Comparison of ENCODE assay signal across 15 cellular contexts in genomic region chr17:57068222-57068658, GRCh38. TPM values are rescaled to one million over a fixed set of nuclear protein-coding genes. Genes with fewer than 3 reads are reported as not detected.
A peak's percentile ranks its signal among the peaks of the same experiment; 100 is the strongest.
DNase-seq lines count a peak whose midpoint lies in the region; ATAC-seq, FAIRE-seq and TF ChIP-seq lines count a peak whose summit lies in the region.
"Had no signal": no experiment of that assay in that cellular context is flagged by ENCODE, and none has a peak within 500 bp of the region (broad histone marks: within the 10 kb centered on the region; RNA-seq: fewer than 3 reads in every experiment).

No MANE protein-coding gene starts in this region.

- H3K9me3 ChIP-seq in RWPE2 (ENCODE audit: severe bottlenecking) (no peaks in the 10 kb centered on the region), keratinocyte (ENCODE audit: control insufficient read depth, low read depth, low read length) (no peaks in the 10 kb centered on the region), upper lobe of left lung (no peaks in the 10 kb centered on the region)
- H3K9me3 ChIP-seq: body of pancreas, gastroesophageal sphincter, neutrophil had no signal

- WGBS in upper lobe of left lung, 2 donors = 22 to 29% methylated on average over 4 of the region's 4 CpGs

- POLR2A ChIA-PET in activated CD8-positive, alpha-beta T cell treated with anti-CD3 and anti-CD28 coated beads for 36 hours (lab: Charles Lee) = interaction anchor here (0.6 kb wide), 2 partner anchors 52 to 107 kb away, joined by 3 read pairs; partner anchors contain the start of gene COIL
- POLR2A ChIA-PET in activated CD8-positive, alpha-beta T cell treated with anti-CD3 and anti-CD28 coated beads, Interleukin-2, amount 10 ng/mL, durations not matched to agents 7 days and 5 days (lab: Charles Lee) = no interaction called here

- no peak for TF ChIP-seq POLR2A in upper lobe of left lung (IDR thresholded peaks at IDR 0.05)

- H3K9me1 ChIP-seq in keratinocyte (ENCODE audit: control insufficient read depth, extremely low read depth, insufficient read depth, low read length) = no peaks in the 10 kb centered on the region

- H3K27me3 Mint-ChIP-seq in activated CD8-positive, alpha-beta T cell treated with anti-CD3 and anti-CD28 coated beads for 36 hours = peaks cover 2% of the 10 kb centered on the region
- peaks cover 28% of the 10 kb centered on the region for H3K27me3 Mint-ChIP-seq in activated CD8-positive, alpha-beta T cell treated with anti-CD3 and anti-CD28 coated beads, Interleukin-2, amount 10 ng/mL, durations not matched to agents 7 days and 5 days (ENCODE audit: low read depth)

- no peak overlapping the region for H3K27ac Mint-ChIP-seq in activated CD8-positive, alpha-beta T cell treated with anti-CD3 and anti-CD28 coated beads for 36 hours
- no peak overlapping the region for H3K27ac Mint-ChIP-seq in activated CD8-positive, alpha-beta T cell treated with anti-CD3 and anti-CD28 coated beads, Interleukin-2, amount 10 ng/mL, durations not matched to agents 7 days and 5 days

- CTCF ChIA-PET in activated CD8-positive, alpha-beta T cell treated with anti-CD3 and anti-CD28 coated beads for 36 hours (lab: Charles Lee) = no interaction called here
- CTCF ChIA-PET in activated CD8-positive, alpha-beta T cell treated with anti-CD3 and anti-CD28 coated beads, Interleukin-2, amount 10 ng/mL, durations not matched to agents 7 days and 5 days (lab: Charles Lee) = no interaction called here

- no peak overlapping the region for H3K4me3 Mint-ChIP-seq in activated CD8-positive, alpha-beta T cell treated with anti-CD3 and anti-CD28 coated beads for 36 hours
- no peak overlapping the region for H3K4me3 Mint-ChIP-seq in activated CD8-positive, alpha-beta T cell treated with anti-CD3 and anti-CD28 coated beads, Interleukin-2, amount 10 ng/mL, durations not matched to agents 7 days and 5 days

- H3K27me3 ChIP-seq in RWPE2 (ENCODE audit: insufficient read depth, poor library complexity, severe bottlenecking) (no peaks in the 10 kb centered on the region), keratinocyte (ENCODE audit: control insufficient read depth, extremely low read depth, insufficient read depth, low read length) (no peaks in the 10 kb centered on the region), upper lobe of left lung (no peaks in the 10 kb centered on the region)
- H3K27me3 ChIP-seq: body of pancreas, gastroesophageal sphincter had no signal

- no peak overlapping the region for H3K9ac ChIP-seq in keratinocyte (ENCODE audit: control insufficient read depth, extremely low read depth, insufficient read depth, low read length)

- no peaks in the 10 kb centered on the region for H4K20me1 ChIP-seq in keratinocyte (ENCODE audit: control insufficient read depth, extremely low read depth, insufficient read depth, low read length)

- no peak overlapping the region for H3K4me3 ChIP-seq in RWPE2 (ENCODE audit: severe bottlenecking)
- H3K4me3 ChIP-seq in keratinocyte (ENCODE audit: control insufficient read depth in 2 of 3, extremely low read depth in 1 of 3, insufficient read depth in 2 of 3, low read depth in 1 of 3, low read length in 3 of 3) = no peak overlapping the region
- H3K4me3 ChIP-seq in upper lobe of left lung = no peak overlapping the region
- H3K4me3 ChIP-seq: body of pancreas, gastroesophageal sphincter had no signal

- TF ChIP-seq CTCF in activated CD8-positive, alpha-beta T cell treated with anti-CD3 and anti-CD28 coated beads for 36 hours (IDR thresholded peaks at IDR 0.05) = no peak
- TF ChIP-seq CTCF in RWPE2 (IDR thresholded peaks at IDR 0.05; ENCODE audit: poor library complexity, severe bottlenecking) (no peak), keratinocyte (optimal IDR thresholded peaks at IDR 0.05 in 1 of 3, IDR thresholded peaks at IDR 0.05 in 1 of 3, conservative IDR thresholded peaks at IDR 0.05 in 1 of 3; ENCODE audit: extremely low read depth in 1 of 3, insufficient read depth in 2 of 3, low read length in 3 of 3) (no peak), upper lobe of left lung (IDR thresholded peaks at IDR 0.05) (no peak)

- H3K36me3 ChIP-seq in RWPE2 (ENCODE audit: low read depth) (no peaks in the 10 kb centered on the region), keratinocyte (ENCODE audit: control insufficient read depth in 2 of 2, extremely low read depth in 1 of 2, insufficient read depth in 2 of 2, low read length in 2 of 2) (no peaks in the 10 kb centered on the region), upper lobe of left lung (no peaks in the 10 kb centered on the region)
- H3K36me3 ChIP-seq: gastroesophageal sphincter, neutrophil had no signal

- H3K4me2 ChIP-seq in keratinocyte (ENCODE audit: control insufficient read depth, extremely low read depth, insufficient read depth, low read depth, low read length) = peak overlapping the region; percentile 14

- H3K27ac ChIP-seq in RWPE2 (ENCODE audit: poor library complexity, severe bottlenecking) (no peak overlapping the region), keratinocyte (ENCODE audit: control insufficient read depth, insufficient read depth, low read length) (no peak overlapping the region), upper lobe of left lung (no peak overlapping the region), substantia nigra (ENCODE audit: low read depth, low read length, poor library complexity, severe bottlenecking) (no peak overlapping the region)
- H3K27ac ChIP-seq: body of pancreas, gastroesophageal sphincter, neutrophil had no signal

- H3K36me3 Mint-ChIP-seq in activated CD8-positive, alpha-beta T cell treated with anti-CD3 and anti-CD28 coated beads for 36 hours (ENCODE audit: low read depth) = no peaks in the 10 kb centered on the region
- no peaks in the 10 kb centered on the region for H3K36me3 Mint-ChIP-seq in activated CD8-positive, alpha-beta T cell treated with anti-CD3 and anti-CD28 coated beads, Interleukin-2, amount 10 ng/mL, durations not matched to agents 7 days and 5 days (ENCODE audit: low read depth)

- no peaks in the 10 kb centered on the region for H3K9me3 Mint-ChIP-seq in activated CD8-positive, alpha-beta T cell treated with anti-CD3 and anti-CD28 coated beads for 36 hours
- H3K9me3 Mint-ChIP-seq in activated CD8-positive, alpha-beta T cell treated with anti-CD3 and anti-CD28 coated beads, Interleukin-2, amount 10 ng/mL, durations not matched to agents 7 days and 5 days (ENCODE audit: insufficient read depth) = no peaks in the 10 kb centered on the region

- TF ChIP-seq EP300 in upper lobe of left lung (IDR thresholded peaks at IDR 0.05) = no peak

- peak overlapping the region; percentile 73 for H2AFZ ChIP-seq in keratinocyte (ENCODE audit: control insufficient read depth, low read length)

- dilution Hi-C loops in keratinocyte (cut with MboI; ENCODE audit: extremely low pct_ligation_motif_present, low sequenced_read_pairs) = no loop called here

- H3K79me2 ChIP-seq in keratinocyte (ENCODE audit: control insufficient read depth, insufficient read depth, low read length) = no peaks in the 10 kb centered on the region

- peak; percentile 31 for DNase-seq in activated CD8-positive, alpha-beta T cell treated with anti-CD3 and anti-CD28 coated beads for 36 hours
- DNase-seq in activated CD8-positive, alpha-beta T cell treated with anti-CD3 and anti-CD28 coated beads, Interleukin-2, amount 10 ng/mL, durations not matched to agents 7 days and 5 days = no peak
- DNase-seq in RWPE2 (ENCODE audit: low spot score) (no peak), keratinocyte (ENCODE audit: low read depth, low spot score) (no peak), upper lobe of left lung (peak in 1 of 2 donors; percentile 43), substantia nigra (lab: John Stamatoyannopoulos, UW) (no peak)
- DNase-seq: activated CD4-positive, alpha-beta T cell treated with anti-CD3 and anti-CD28 coated beads, Interleukin-2, amount 50 U/mL, for 4 hours; activated gamma-delta T cell; body of pancreas; COR-L47 had no signal

- intact Hi-C loops in activated CD8-positive, alpha-beta T cell treated with anti-CD3 and anti-CD28 coated beads for 36 hours (cut with micrococcal nuclease) = no loop called here

- no peaks in the 10 kb centered on the region for H3K4me1 Mint-ChIP-seq in activated CD8-positive, alpha-beta T cell treated with anti-CD3 and anti-CD28 coated beads for 36 hours (ENCODE audit: low read depth)
- H3K4me1 Mint-ChIP-seq in activated CD8-positive, alpha-beta T cell treated with anti-CD3 and anti-CD28 coated beads, Interleukin-2, amount 10 ng/mL, durations not matched to agents 7 days and 5 days (ENCODE audit: low read depth) = no peaks in the 10 kb centered on the region

- ATAC-seq in activated CD8-positive, alpha-beta T cell treated with anti-CD3 and anti-CD28 coated beads for 36 hours = peak; percentile 27
- ATAC-seq in activated CD8-positive, alpha-beta T cell treated with anti-CD3 and anti-CD28 coated beads, Interleukin-2, amount 10 ng/mL, durations not matched to agents 7 days and 5 days = no peak
- ATAC-seq in RWPE2 (ENCODE audit: low read depth) (peak; percentile 88), upper lobe of left lung (ENCODE audit: low FRiP score in 2 of 2) (peak; percentile 26 to 67), HG03520 (IDR thresholded peaks at IDR 0.05; ENCODE audit: unreplicated experiment) (no peak), GM21447 (IDR thresholded peaks at IDR 0.05; ENCODE audit: unreplicated experiment) (no peak)
- ATAC-seq: body of pancreas, gastroesophageal sphincter had no signal

- H3K4me1 ChIP-seq in RWPE2 (ENCODE audit: insufficient read depth, poor library complexity, severe bottlenecking) (no peaks in the 10 kb centered on the region), keratinocyte (ENCODE audit: control insufficient read depth, extremely low read depth, insufficient read depth, low read length) (peaks cover 4% of the 10 kb centered on the region), upper lobe of left lung (no peaks in the 10 kb centered on the region)
- H3K4me1 ChIP-seq: body of pancreas had no signal

- FAIRE-seq in keratinocyte (lab: Jason Lieb, UNC) = no peak
- FAIRE-seq: RCC 7860 had no signal

RNA-seq across cellular contexts. Expression of gene AKAP1, which starts 16.8 kb away (rescaled TPM):
- 10 to 100 TPM; 27.3 to 28.6 TPM for total RNA-seq in activated CD8-positive, alpha-beta T cell treated with anti-CD3 and anti-CD28 coated beads for 36 hours
- total RNA-seq in activated CD8-positive, alpha-beta T cell treated with anti-CD3 and anti-CD28 coated beads, Interleukin-2, amount 10 ng/mL, durations not matched to agents 7 days and 5 days = 10 to 100 TPM; 30.0 to 33.6 TPM
- polyA plus RNA-seq in keratinocyte = 24.1 to 39.5 TPM (median 31.3 TPM) in 3 replicates
- 33.6 TPM for polyA plus RNA-seq in keratinocyte (2011; ENCODE audit: low read depth)
- 16.5 and 16.6 TPM in 2 replicates for polyA plus RNA-seq in keratinocyte (2011; cell fraction: cytosol; rRNA removed)
- polyA plus RNA-seq in keratinocyte (2011; cell fraction: nucleus; rRNA removed) = 106 and 125 TPM in 2 replicates
- 15.7 and 21.0 TPM in 2 replicates for polyA plus RNA-seq in keratinocyte (2012; ENCODE audit: low replicate concordance)
- 65.2 to 105 TPM (median 75.1 TPM) in 3 replicates for polyA minus RNA-seq in keratinocyte
- 49.1 TPM for polyA minus RNA-seq in keratinocyte (2011; cell fraction: cytosol; rRNA and poly(A)+ RNA removed)
- 69.1 and 71.8 TPM in 2 replicates for polyA minus RNA-seq in keratinocyte (2011; cell fraction: nucleus; rRNA and poly(A)+ RNA removed)
- 100 to 1,000 TPM in 1 of 6 donors, 10 to 100 TPM in 5; 51.2 to 147 (median 79.4) TPM for total RNA-seq in upper lobe of left lung

Comparison
In these comparisons a context has a peak if more than half of its experiments do, and no peak if none do; other contexts are left out.
1. ATAC-seq: peak in activated CD8-positive, alpha-beta T cell treated with anti-CD3 and anti-CD28 coated beads for 36 hours (single experiment), RWPE2 (single experiment) and upper lobe of left lung (2 of 2); none in activated CD8-positive, alpha-beta T cell treated with anti-CD3 and anti-CD28 coated beads, Interleukin-2, amount 10 ng/mL, durations not matched to agents 7 days and 5 days (single experiment), HG03520 (single experiment) and GM21447 (single experiment).